2 cellular contexts compared by ENCODE assay signal in the genomic region with DNA sequence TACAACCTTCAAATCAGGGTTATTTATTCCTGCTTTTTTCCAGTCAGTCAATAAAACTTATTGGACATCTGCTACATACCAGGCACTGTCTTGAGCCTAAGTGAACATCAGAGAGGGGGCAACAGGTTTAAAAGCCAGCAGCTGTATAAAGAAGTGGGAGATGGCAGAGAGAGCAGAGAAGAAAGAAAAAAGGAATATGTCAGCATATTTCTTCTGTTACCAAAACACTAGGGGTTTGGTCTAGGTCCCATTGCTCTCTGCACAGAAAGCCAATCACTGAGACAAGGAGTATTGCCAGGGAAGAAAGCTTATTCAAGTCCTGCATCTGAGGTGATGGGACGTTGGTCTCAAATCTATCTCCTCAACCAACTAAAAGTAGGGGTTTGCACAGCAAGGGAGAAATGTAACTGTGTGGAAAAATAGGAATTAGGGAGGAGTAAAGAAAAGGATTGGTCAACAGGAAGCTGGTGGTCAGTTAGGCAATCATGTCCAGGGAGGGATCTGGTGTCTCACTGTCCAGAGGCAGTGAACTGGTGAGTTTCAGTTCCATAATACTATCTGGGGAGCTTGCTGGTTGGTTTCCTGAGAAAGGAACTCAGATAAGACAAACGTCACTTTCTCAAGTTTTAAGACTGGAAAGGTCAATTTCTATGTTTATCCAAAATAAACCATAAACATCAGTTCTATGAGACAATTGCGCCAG.
TF ChIP-seq lines count a peak whose summit lies in the region.

No MANE protein-coding gene starts in this region.

TF ChIP-seq in HepG2, 621 proteins besides CTCF, POLR2A, EP300 and RAD21 (continued from another document):
- TF ChIP-seq, protein P1, sequence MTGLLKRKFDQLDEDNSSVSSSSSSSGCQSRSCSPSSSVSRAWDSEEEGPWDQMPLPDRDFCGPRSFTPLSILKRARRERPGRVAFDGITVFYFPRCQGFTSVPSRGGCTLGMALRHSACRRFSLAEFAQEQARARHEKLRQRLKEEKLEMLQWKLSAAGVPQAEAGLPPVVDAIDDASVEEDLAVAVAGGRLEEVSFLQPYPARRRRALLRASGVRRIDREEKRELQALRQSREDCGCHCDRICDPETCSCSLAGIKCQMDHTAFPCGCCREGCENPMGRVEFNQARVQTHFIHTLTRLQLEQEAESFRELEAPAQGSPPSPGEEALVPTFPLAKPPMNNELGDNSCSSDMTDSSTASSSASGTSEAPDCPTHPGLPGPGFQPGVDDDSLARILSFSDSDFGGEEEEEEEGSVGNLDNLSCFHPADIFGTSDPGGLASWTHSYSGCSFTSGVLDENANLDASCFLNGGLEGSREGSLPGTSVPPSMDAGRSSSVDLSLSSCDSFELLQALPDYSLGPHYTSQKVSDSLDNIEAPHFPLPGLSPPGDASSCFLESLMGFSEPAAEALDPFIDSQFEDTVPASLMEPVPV (CRISPR knock-in tag; IDR thresholded peaks at IDR 0.05), result no peak

TF ChIP-seq in K562, 482 proteins besides CTCF, POLR2A, EP300 and RAD21 (continued from another document and continues in another):
- TF ChIP-seq TBP (optimal IDR thresholded peaks at IDR 0.05; ENCODE audit: low read depth, low read length), result no peak
- TF ChIP-seq, protein P2, sequence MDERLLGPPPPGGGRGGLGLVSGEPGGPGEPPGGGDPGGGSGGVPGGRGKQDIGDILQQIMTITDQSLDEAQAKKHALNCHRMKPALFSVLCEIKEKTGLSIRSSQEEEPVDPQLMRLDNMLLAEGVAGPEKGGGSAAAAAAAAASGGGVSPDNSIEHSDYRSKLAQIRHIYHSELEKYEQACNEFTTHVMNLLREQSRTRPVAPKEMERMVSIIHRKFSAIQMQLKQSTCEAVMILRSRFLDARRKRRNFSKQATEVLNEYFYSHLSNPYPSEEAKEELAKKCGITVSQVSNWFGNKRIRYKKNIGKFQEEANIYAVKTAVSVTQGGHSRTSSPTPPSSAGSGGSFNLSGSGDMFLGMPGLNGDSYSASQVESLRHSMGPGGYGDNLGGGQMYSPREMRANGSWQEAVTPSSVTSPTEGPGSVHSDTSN (CRISPR knock-in tag; IDR thresholded peaks at IDR 0.05; ENCODE audit: low read depth), result no peak
- TF ChIP-seq, protein P2 (tag; conservative IDR thresholded peaks at IDR 0.05; ENCODE audit: low read depth), result no peak
- TF ChIP-seq CTBP1 (IDR thresholded peaks at IDR 0.05; ENCODE audit: borderline replicate concordance), result no peak
- no peak for TF ChIP-seq LCOR (CRISPR knock-in tag; IDR thresholded peaks at IDR 0.05)
- TF ChIP-seq IRF2 (CRISPR knock-in tag; IDR thresholded peaks at IDR 0.05), result no peak
- TF ChIP-seq SIX5 (IDR thresholded peaks at IDR 0.05; ENCODE audit: borderline replicate concordance in 1 of 2, insufficient read depth in 1 of 2, low read depth in 1 of 2, low read length in 2 of 2), result no peak
- no peak for TF ChIP-seq ZNF77 (CRISPR knock-in tag; IDR thresholded peaks at IDR 0.05)
- no peak for TF ChIP-seq MXI1 (IDR thresholded peaks at IDR 0.05; ENCODE audit: low read depth, low read length)
- no peak for TF ChIP-seq ZNF583 (CRISPR knock-in tag; IDR thresholded peaks at IDR 0.05)
- TF ChIP-seq ZNF316 (IDR thresholded peaks at IDR 0.05), result peak; percentile 76
- TF ChIP-seq MAFG (tag; conservative IDR thresholded peaks at IDR 0.05), result peak; percentile 36; the same call in 1 of the 2 replicates
- no peak for TF ChIP-seq FIP1L1 (IDR thresholded peaks at IDR 0.05; ENCODE audit: low read depth, low read length, poor library complexity, severe bottlenecking)
- TF ChIP-seq ZNF584 (CRISPR knock-in tag; IDR thresholded peaks at IDR 0.05; ENCODE audit: low read depth), result no peak
- TF ChIP-seq TAF9B (IDR thresholded peaks at IDR 0.05; ENCODE audit: partially characterized antibody), result no peak
- TF ChIP-seq, protein P3, sequence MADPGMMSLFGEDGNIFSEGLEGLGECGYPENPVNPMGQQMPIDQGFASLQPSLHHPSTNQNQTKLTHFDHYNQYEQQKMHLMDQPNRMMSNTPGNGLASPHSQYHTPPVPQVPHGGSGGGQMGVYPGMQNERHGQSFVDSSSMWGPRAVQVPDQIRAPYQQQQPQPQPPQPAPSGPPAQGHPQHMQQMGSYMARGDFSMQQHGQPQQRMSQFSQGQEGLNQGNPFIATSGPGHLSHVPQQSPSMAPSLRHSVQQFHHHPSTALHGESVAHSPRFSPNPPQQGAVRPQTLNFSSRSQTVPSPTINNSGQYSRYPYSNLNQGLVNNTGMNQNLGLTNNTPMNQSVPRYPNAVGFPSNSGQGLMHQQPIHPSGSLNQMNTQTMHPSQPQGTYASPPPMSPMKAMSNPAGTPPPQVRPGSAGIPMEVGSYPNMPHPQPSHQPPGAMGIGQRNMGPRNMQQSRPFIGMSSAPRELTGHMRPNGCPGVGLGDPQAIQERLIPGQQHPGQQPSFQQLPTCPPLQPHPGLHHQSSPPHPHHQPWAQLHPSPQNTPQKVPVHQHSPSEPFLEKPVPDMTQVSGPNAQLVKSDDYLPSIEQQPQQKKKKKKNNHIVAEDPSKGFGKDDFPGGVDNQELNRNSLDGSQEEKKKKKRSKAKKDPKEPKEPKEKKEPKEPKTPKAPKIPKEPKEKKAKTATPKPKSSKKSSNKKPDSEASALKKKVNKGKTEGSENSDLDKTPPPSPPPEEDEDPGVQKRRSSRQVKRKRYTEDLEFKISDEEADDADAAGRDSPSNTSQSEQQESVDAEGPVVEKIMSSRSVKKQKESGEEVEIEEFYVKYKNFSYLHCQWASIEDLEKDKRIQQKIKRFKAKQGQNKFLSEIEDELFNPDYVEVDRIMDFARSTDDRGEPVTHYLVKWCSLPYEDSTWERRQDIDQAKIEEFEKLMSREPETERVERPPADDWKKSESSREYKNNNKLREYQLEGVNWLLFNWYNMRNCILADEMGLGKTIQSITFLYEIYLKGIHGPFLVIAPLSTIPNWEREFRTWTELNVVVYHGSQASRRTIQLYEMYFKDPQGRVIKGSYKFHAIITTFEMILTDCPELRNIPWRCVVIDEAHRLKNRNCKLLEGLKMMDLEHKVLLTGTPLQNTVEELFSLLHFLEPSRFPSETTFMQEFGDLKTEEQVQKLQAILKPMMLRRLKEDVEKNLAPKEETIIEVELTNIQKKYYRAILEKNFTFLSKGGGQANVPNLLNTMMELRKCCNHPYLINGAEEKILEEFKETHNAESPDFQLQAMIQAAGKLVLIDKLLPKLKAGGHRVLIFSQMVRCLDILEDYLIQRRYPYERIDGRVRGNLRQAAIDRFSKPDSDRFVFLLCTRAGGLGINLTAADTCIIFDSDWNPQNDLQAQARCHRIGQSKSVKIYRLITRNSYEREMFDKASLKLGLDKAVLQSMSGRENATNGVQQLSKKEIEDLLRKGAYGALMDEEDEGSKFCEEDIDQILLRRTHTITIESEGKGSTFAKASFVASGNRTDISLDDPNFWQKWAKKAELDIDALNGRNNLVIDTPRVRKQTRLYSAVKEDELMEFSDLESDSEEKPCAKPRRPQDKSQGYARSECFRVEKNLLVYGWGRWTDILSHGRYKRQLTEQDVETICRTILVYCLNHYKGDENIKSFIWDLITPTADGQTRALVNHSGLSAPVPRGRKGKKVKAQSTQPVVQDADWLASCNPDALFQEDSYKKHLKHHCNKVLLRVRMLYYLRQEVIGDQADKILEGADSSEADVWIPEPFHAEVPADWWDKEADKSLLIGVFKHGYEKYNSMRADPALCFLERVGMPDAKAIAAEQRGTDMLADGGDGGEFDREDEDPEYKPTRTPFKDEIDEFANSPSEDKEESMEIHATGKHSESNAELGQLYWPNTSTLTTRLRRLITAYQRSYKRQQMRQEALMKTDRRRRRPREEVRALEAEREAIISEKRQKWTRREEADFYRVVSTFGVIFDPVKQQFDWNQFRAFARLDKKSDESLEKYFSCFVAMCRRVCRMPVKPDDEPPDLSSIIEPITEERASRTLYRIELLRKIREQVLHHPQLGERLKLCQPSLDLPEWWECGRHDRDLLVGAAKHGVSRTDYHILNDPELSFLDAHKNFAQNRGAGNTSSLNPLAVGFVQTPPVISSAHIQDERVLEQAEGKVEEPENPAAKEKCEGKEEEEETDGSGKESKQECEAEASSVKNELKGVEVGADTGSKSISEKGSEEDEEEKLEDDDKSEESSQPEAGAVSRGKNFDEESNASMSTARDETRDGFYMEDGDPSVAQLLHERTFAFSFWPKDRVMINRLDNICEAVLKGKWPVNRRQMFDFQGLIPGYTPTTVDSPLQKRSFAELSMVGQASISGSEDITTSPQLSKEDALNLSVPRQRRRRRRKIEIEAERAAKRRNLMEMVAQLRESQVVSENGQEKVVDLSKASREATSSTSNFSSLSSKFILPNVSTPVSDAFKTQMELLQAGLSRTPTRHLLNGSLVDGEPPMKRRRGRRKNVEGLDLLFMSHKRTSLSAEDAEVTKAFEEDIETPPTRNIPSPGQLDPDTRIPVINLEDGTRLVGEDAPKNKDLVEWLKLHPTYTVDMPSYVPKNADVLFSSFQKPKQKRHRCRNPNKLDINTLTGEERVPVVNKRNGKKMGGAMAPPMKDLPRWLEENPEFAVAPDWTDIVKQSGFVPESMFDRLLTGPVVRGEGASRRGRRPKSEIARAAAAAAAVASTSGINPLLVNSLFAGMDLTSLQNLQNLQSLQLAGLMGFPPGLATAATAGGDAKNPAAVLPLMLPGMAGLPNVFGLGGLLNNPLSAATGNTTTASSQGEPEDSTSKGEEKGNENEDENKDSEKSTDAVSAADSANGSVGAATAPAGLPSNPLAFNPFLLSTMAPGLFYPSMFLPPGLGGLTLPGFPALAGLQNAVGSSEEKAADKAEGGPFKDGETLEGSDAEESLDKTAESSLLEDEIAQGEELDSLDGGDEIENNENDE (IDR thresholded peaks at IDR 0.05; ENCODE audit: low read depth, low read length), result no peak
- TF ChIP-seq, protein P4, sequence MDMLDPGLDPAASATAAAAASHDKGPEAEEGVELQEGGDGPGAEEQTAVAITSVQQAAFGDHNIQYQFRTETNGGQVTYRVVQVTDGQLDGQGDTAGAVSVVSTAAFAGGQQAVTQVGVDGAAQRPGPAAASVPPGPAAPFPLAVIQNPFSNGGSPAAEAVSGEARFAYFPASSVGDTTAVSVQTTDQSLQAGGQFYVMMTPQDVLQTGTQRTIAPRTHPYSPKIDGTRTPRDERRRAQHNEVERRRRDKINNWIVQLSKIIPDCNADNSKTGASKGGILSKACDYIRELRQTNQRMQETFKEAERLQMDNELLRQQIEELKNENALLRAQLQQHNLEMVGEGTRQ (CRISPR knock-in tag; IDR thresholded peaks at IDR 0.05), result no peak
- no peak for TF ChIP-seq CHD1 (IDR thresholded peaks at IDR 0.05; ENCODE audit: low read length)
- TF ChIP-seq GABPB1 (CRISPR knock-in tag; IDR thresholded peaks at IDR 0.05), result no peak
- no peak for TF ChIP-seq EP400 (IDR thresholded peaks at IDR 0.05)
- TF ChIP-seq TRIM24 (IDR thresholded peaks at IDR 0.05), result peak in 1 of 2 experiments; percentile 55; a peak in 1 of 4 replicates
- TF ChIP-seq, protein P5, sequence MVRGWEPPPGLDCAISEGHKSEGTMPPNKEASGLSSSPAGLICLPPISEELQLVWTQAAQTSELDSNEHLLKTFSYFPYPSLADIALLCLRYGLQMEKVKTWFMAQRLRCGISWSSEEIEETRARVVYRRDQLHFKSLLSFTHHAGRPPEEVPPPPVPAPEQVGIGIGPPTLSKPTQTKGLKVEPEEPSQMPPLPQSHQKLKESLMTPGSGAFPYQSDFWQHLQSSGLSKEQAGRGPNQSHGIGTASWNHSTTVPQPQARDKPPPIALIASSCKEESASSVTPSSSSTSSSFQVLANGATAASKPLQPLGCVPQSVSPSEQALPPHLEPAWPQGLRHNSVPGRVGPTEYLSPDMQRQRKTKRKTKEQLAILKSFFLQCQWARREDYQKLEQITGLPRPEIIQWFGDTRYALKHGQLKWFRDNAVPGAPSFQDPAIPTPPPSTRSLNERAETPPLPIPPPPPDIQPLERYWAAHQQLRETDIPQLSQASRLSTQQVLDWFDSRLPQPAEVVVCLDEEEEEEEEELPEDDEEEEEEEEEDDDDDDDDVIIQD (CRISPR knock-in tag; IDR thresholded peaks at IDR 0.05), result no peak
- TF ChIP-seq, protein P6, sequence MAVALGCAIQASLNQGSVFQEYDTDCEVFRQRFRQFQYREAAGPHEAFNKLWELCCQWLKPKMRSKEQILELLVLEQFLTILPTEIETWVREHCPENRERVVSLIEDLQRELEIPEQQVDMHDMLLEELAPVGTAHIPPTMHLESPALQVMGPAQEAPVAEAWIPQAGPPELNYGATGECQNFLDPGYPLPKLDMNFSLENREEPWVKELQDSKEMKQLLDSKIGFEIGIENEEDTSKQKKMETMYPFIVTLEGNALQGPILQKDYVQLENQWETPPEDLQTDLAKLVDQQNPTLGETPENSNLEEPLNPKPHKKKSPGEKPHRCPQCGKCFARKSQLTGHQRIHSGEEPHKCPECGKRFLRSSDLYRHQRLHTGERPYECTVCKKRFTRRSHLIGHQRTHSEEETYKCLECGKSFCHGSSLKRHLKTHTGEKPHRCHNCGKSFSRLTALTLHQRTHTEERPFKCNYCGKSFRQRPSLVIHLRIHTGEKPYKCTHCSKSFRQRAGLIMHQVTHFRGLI (CRISPR knock-in tag; IDR thresholded peaks at IDR 0.05), result no peak
- TF ChIP-seq CBX3 (IDR thresholded peaks at IDR 0.05; ENCODE audit: borderline replicate concordance in 1 of 2, low read length in 2 of 2), result peak in 1 of 2 experiments; percentile 74; a peak in 1 of 3 replicates
- no peak for TF ChIP-seq NCOR1 (IDR thresholded peaks at IDR 0.05)
- no peak for TF ChIP-seq JUND (IDR thresholded peaks at IDR 0.05; ENCODE audit: borderline replicate concordance, low read depth, low read length)
- no peak for TF ChIP-seq JUND (tag; IDR thresholded peaks at IDR 0.05; ENCODE audit: borderline replicate concordance, low read depth, low read length)
- TF ChIP-seq, protein P7, sequence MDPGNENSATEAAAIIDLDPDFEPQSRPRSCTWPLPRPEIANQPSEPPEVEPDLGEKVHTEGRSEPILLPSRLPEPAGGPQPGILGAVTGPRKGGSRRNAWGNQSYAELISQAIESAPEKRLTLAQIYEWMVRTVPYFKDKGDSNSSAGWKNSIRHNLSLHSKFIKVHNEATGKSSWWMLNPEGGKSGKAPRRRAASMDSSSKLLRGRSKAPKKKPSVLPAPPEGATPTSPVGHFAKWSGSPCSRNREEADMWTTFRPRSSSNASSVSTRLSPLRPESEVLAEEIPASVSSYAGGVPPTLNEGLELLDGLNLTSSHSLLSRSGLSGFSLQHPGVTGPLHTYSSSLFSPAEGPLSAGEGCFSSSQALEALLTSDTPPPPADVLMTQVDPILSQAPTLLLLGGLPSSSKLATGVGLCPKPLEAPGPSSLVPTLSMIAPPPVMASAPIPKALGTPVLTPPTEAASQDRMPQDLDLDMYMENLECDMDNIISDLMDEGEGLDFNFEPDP (CRISPR knock-in tag; IDR thresholded peaks at IDR 0.05), result no peak
- 0 out of 2 replicates have a peak, but pooled peaks have one; percentile 48 for TF ChIP-seq TRIM28 (IDR thresholded peaks at IDR 0.05)
- TF ChIP-seq ZNF24 (IDR thresholded peaks at IDR 0.05), result no peak
- no peak for TF ChIP-seq ZNF785 (CRISPR knock-in tag; IDR thresholded peaks at IDR 0.05)
- TF ChIP-seq CBX5 (IDR thresholded peaks at IDR 0.05; ENCODE audit: borderline replicate concordance, low read depth), result 0 out of 2 replicates have a peak, but pooled peaks have one; percentile 11
- no peak for TF ChIP-seq ILF3 (IDR thresholded peaks at IDR 0.05; ENCODE audit: borderline replicate concordance)
- peak; percentile 69 for TF ChIP-seq C11orf30 (IDR thresholded peaks at IDR 0.05; ENCODE audit: low read depth)
- TF ChIP-seq RFX1 (IDR thresholded peaks at IDR 0.05), result no peak
- TF ChIP-seq MAFF (IDR thresholded peaks at IDR 0.05; ENCODE audit: low read length), result peak; percentile 51
- no peak for TF ChIP-seq ZNF121 (CRISPR knock-in tag; conservative IDR thresholded peaks at IDR 0.05)
- TF ChIP-seq SMAD3 (CRISPR knock-in tag; conservative IDR thresholded peaks at IDR 0.05), result no peak
